Comparison of ENCODE assay signal across 8 cellular contexts in genomic region chr17:45225051-45225700, GRCh38. TPM values are rescaled to one million over a fixed set of nuclear protein-coding genes. Genes with fewer than 3 reads are reported as not detected.
DNase-seq lines count a peak whose midpoint lies in the region; ATAC-seq and TF ChIP-seq lines count a peak whose summit lies in the region.

No MANE protein-coding gene starts in this region.

- no peak for TF ChIP-seq POLR2A in esophagus muscularis mucosa (IDR thresholded peaks at IDR 0.05; ENCODE audit: low read depth)

- no peak for TF ChIP-seq EP300 in esophagus muscularis mucosa (IDR thresholded peaks at IDR 0.05)

- peak; percentile 38 for DNase-seq in activated CD4-positive, alpha-beta T cell treated with anti-CD3 and anti-CD28 coated beads for 1 hour
- DNase-seq in esophagus muscularis mucosa (ENCODE audit: extremely low spot score) (no peak), anterior cingulate cortex (lab: John Stamatoyannopoulos, UW) (no peak), OCI-M2 (lab: John Stamatoyannopoulos, UW; ENCODE audit: unreplicated experiment) (no peak), globus pallidus (ENCODE audit: low spot score) (no peak)
- DNase-seq in stimulated activated CD8-positive, alpha-beta memory T cell treated with anti-CD3 and anti-CD28 coated beads, Interleukin-4, amount 100 ng/mL, for 48 hours = peak; percentile 80

- CTCF ChIA-PET in HEK293 (lab: Yijun Ruan, JAX) = interaction anchor here (0.6 to 10.4 kb wide), 10 partner anchors 8 to 201 kb away, joined by 3 to 192 read pairs (median 4); partner anchors contain the start of gene MAP3K14

- TF ChIP-seq CTCF in HEK293 (tag by site-specific recombination; IDR thresholded peaks at IDR 0.05) = no peak
- TF ChIP-seq CTCF in esophagus muscularis mucosa (IDR thresholded peaks at IDR 0.05) = no peak

- no peaks in the 10 kb centered on the region for H3K9me3 ChIP-seq in HEK293 (ENCODE audit: control insufficient read depth, insufficient read depth, low read depth, low read length)
- H3K9me3 ChIP-seq in esophagus muscularis mucosa = no peaks in the 10 kb centered on the region

- no peak overlapping the region for H3K4me3 ChIP-seq in HEK293 (ENCODE audit: low read depth, low read length)
- peak overlapping the region in 1 of 4 donors; percentile 83 for H3K4me3 ChIP-seq in esophagus muscularis mucosa

- intact Hi-C loops in esophagus muscularis mucosa (cut with DNase I) = no loop called here

- H3K27ac ChIP-seq in HEK293 (ENCODE audit: extremely low read depth, low read depth, low read length) (no peak overlapping the region), esophagus muscularis mucosa (replicated peaks in 1 of 4) (peak overlapping the region; percentile 69 to 80 (median 74))

- H3K4me1 ChIP-seq in HEK293 (ENCODE audit: control insufficient read depth, insufficient read depth, low read length) (no peaks in the 10 kb centered on the region; the same call in 1 of the 2 replicates), esophagus muscularis mucosa (peaks cover 67 to 79% (median 76%) of the 10 kb centered on the region in 4 donors)

- no peaks in the 10 kb centered on the region for H3K36me3 ChIP-seq in HEK293 (ENCODE audit: control insufficient read depth in 2 of 2, insufficient read depth in 1 of 2, low read length in 2 of 2)
- H3K36me3 ChIP-seq in esophagus muscularis mucosa = no peaks in the 10 kb centered on the region

- 80% methylated on average over 4 of the region's 7 CpGs for WGBS in esophagus muscularis mucosa

- POLR2A ChIA-PET in HEK293 (lab: Yijun Ruan, JAX) = interaction anchor here (1.6 kb wide), 1 partner anchor 76 kb away, joined by 8 read pairs; the partner anchor contains the start of gene HEXIM1

- H3K27me3 ChIP-seq in esophagus muscularis mucosa = peaks cover 0 to 43% (median 3%) of the 10 kb centered on the region in 4 donors

- ATAC-seq in HG02678 (IDR thresholded peaks at IDR 0.05; ENCODE audit: unreplicated experiment) = no peak

TF ChIP-seq in HEK293, 187 proteins besides CTCF, POLR2A, EP300 and RAD21:
- TF ChIP-seq ZNF280D (tag by site-specific recombination; IDR thresholded peaks at IDR 0.05) (no peak), ZNF449 (tag by site-specific recombination; IDR thresholded peaks at IDR 0.05) (0 out of 2 replicates have a peak, but pooled peaks have one; percentile 34)
TF ChIP-seq in HEK293: peak in this region for 1.

RNA-seq across cellular contexts. Expression of gene FMNL1, which starts 3.5 kb away (rescaled TPM):
- total RNA-seq in esophagus muscularis mucosa = 10 to 100 TPM; 11.0 to 26.7 (median 19.6) TPM

RNA-seq across cellular contexts. Expression of gene SPATA32, which starts 36.7 kb away (rescaled TPM):
- total RNA-seq in esophagus muscularis mucosa = not detected

Comparison
In these comparisons a context has a peak if more than half of its experiments do, and no peak if none do; other contexts are left out.
1. DNase-seq: peak in activated CD4-positive, alpha-beta T cell treated with anti-CD3 and anti-CD28 coated beads for 1 hour (single experiment) and stimulated activated CD8-positive, alpha-beta memory T cell treated with anti-CD3 and anti-CD28 coated beads, Interleukin-4, amount 100 ng/mL, for 48 hours (single experiment); none in esophagus muscularis mucosa (single experiment), anterior cingulate cortex (0 of 58), OCI-M2 (single experiment) and globus pallidus (single experiment).